Comparison of ENCODE assay signal across 8 cellular contexts in genomic region chr1:153776352-153776751, GRCh38. TPM values are rescaled to one million over a fixed set of nuclear protein-coding genes. Genes with fewer than 3 reads are reported as not detected.
DNase-seq lines count a peak whose midpoint lies in the region; ATAC-seq, FAIRE-seq and TF ChIP-seq lines count a peak whose summit lies in the region.

No MANE protein-coding gene starts in this region.

- no peak overlapping the region for H2AFZ ChIP-seq in astrocyte (ENCODE audit: low read depth, low read length)

- H3K4me3 ChIP-seq in astrocyte (ENCODE audit: insufficient read depth, low read depth, low read length) (peak overlapping the region; percentile 68), left lung (peak overlapping the region; percentile 68 to 84), thoracic aorta (peak overlapping the region; percentile 86)

- no peak for ATAC-seq in left lung
- ATAC-seq in thoracic aorta (ENCODE audit: insufficient number of reproducible peaks, low FRiP score, low read depth), result no peak
- no peak for ATAC-seq in GM21381 (IDR thresholded peaks at IDR 0.05; ENCODE audit: unreplicated experiment)

- H3K27me3 Mint-ChIP-seq in activated CD4-positive, alpha-beta T cell treated with anti-CD3 and anti-CD28 coated beads, Interleukin-2, amount 10 ng/mL, durations not matched to agents 24 days and 14 days, result no peaks in the 10 kb centered on the region
- peaks cover 26% of the 10 kb centered on the region for H3K27me3 Mint-ChIP-seq in astrocyte (ENCODE audit: low read depth, unreplicated experiment)

- intact Hi-C loops in activated CD4-positive, alpha-beta T cell treated with anti-CD3 and anti-CD28 coated beads, Interleukin-2, amount 10 ng/mL, durations not matched to agents 24 days and 14 days (cut with micrococcal nuclease), result no loop called here
- intact Hi-C loops in left lung (cut with DNase I), result no loop called here

- H3K79me2 ChIP-seq in astrocyte (ENCODE audit: insufficient read depth, low read length), result no peaks in the 10 kb centered on the region

- H3K9me3 ChIP-seq in astrocyte (ENCODE audit: insufficient read depth, low read depth, low read length) (no peaks in the 10 kb centered on the region), left lung (no peaks in the 10 kb centered on the region), thoracic aorta (no peaks in the 10 kb centered on the region)

- TF ChIP-seq CTCF in astrocyte (IDR thresholded peaks at IDR 0.05; ENCODE audit: insufficient read depth, low read depth, low read length), result no peak
- TF ChIP-seq CTCF in left lung (IDR thresholded peaks at IDR 0.05), result no peak
- TF ChIP-seq CTCF in thoracic aorta (IDR thresholded peaks at IDR 0.05), result no peak

- H3K4me1 ChIP-seq in astrocyte (ENCODE audit: insufficient read depth, low read length), result peaks cover 8% of the 10 kb centered on the region
- peaks cover 17 to 75% of the 10 kb centered on the region in 2 donors for H3K4me1 ChIP-seq in left lung
- H3K4me1 ChIP-seq in thoracic aorta (ENCODE audit: control insufficient read depth in 1 of 2, low read depth in 2 of 2), result peaks cover 35 to 71% of the 10 kb centered on the region in 2 donors

- H3K36me3 ChIP-seq in astrocyte (ENCODE audit: insufficient read depth, low read length), result peaks cover 2% of the 10 kb centered on the region
- peaks cover 0 to 37% of the 10 kb centered on the region in 2 donors for H3K36me3 ChIP-seq in left lung
- H3K36me3 ChIP-seq in thoracic aorta, result peaks cover 16% of the 10 kb centered on the region

- no peak for DNase-seq in activated CD4-positive, alpha-beta T cell treated with anti-CD3 and anti-CD28 coated beads, Interleukin-2, amount 10 ng/mL, durations not matched to agents 24 days and 14 days
- DNase-seq in activated CD4-positive, alpha-beta T cell treated with anti-CD3 and anti-CD28 coated beads, Interleukin-2, amount 50 U/mL, for 48 hours, result no peak
- no peak for DNase-seq in astrocyte (ENCODE audit: low read depth)
- DNase-seq in left lung, result no peak
- DNase-seq in thoracic aorta (ENCODE audit: low spot score), result no peak
- DNase-seq in nucleus accumbens (lab: John Stamatoyannopoulos, UW), result no peak
- DNase-seq in effector CD4-positive, alpha-beta T cell, result no peak

- H3K4me3 Mint-ChIP-seq in activated CD4-positive, alpha-beta T cell treated with anti-CD3 and anti-CD28 coated beads, Interleukin-2, amount 10 ng/mL, durations not matched to agents 24 days and 14 days, result peak overlapping the region; percentile 84
- H3K4me3 Mint-ChIP-seq in astrocyte (ENCODE audit: unreplicated experiment), result peak overlapping the region; percentile 73

- H3K27ac Mint-ChIP-seq in activated CD4-positive, alpha-beta T cell treated with anti-CD3 and anti-CD28 coated beads, Interleukin-2, amount 10 ng/mL, durations not matched to agents 24 days and 14 days, result no peak overlapping the region
- H3K27ac Mint-ChIP-seq in astrocyte (ENCODE audit: unreplicated experiment), result no peak overlapping the region

- H3K27ac ChIP-seq in astrocyte (ENCODE audit: low read depth, low read length) (no peak overlapping the region), left lung (peak overlapping the region in 1 of 2 donors; percentile 95), thoracic aorta (peak overlapping the region; percentile 83 to 91)

- no peaks in the 10 kb centered on the region for H3K27me3 ChIP-seq in astrocyte (ENCODE audit: insufficient read depth, low read length)
- no peaks in the 10 kb centered on the region for H3K27me3 ChIP-seq in left lung
- H3K27me3 ChIP-seq in thoracic aorta (replicated peaks; ENCODE audit: insufficient read depth), result no peaks in the 10 kb centered on the region

- H3K9ac ChIP-seq in astrocyte (ENCODE audit: low read length), result peak overlapping the region; percentile 51

- H3K36me3 Mint-ChIP-seq in activated CD4-positive, alpha-beta T cell treated with anti-CD3 and anti-CD28 coated beads, Interleukin-2, amount 10 ng/mL, durations not matched to agents 24 days and 14 days (ENCODE audit: low read depth), result peaks cover 13% of the 10 kb centered on the region
- peaks cover 9% of the 10 kb centered on the region for H3K36me3 Mint-ChIP-seq in astrocyte (ENCODE audit: low read depth, unreplicated experiment)

- no peak for FAIRE-seq in astrocyte (lab: Jason Lieb, UNC)

- H4K20me1 ChIP-seq in astrocyte (ENCODE audit: insufficient read depth, low read length), result peaks cover 7% of the 10 kb centered on the region

- H3K4me1 Mint-ChIP-seq in activated CD4-positive, alpha-beta T cell treated with anti-CD3 and anti-CD28 coated beads, Interleukin-2, amount 10 ng/mL, durations not matched to agents 24 days and 14 days, result peaks cover 27% of the 10 kb centered on the region
- H3K4me1 Mint-ChIP-seq in astrocyte (ENCODE audit: low read depth, unreplicated experiment), result peaks cover 7% of the 10 kb centered on the region

- no peaks in the 10 kb centered on the region for H3K9me3 Mint-ChIP-seq in activated CD4-positive, alpha-beta T cell treated with anti-CD3 and anti-CD28 coated beads, Interleukin-2, amount 10 ng/mL, durations not matched to agents 24 days and 14 days
- peaks cover 4% of the 10 kb centered on the region for H3K9me3 Mint-ChIP-seq in astrocyte (ENCODE audit: unreplicated experiment)

- peak overlapping the region; percentile 92 for H3K4me2 ChIP-seq in astrocyte (ENCODE audit: low read length)

RNA-seq across cellular contexts. Expression of gene SLC27A3, which starts 1.1 kb away (rescaled TPM):
- total RNA-seq in activated CD4-positive, alpha-beta T cell treated with anti-CD3 and anti-CD28 coated beads, Interleukin-2, amount 10 ng/mL, durations not matched to agents 24 days and 14 days, result 10.0 and 10.3 TPM in 2 replicates
- total RNA-seq in astrocyte (5.9 and 8.5 TPM in 2 replicates), left lung (10 to 100 TPM; 56.5 to 68.6 TPM), thoracic aorta (100 to 1,000 TPM in 1 of 2 donors, 10 to 100 TPM in 1; 71.7 to 116 TPM)

RNA-seq across cellular contexts. Expression of gene INTS3, which starts 48.5 kb away (rescaled TPM):
- 63.1 and 64.8 TPM in 2 replicates for total RNA-seq in activated CD4-positive, alpha-beta T cell treated with anti-CD3 and anti-CD28 coated beads, Interleukin-2, amount 10 ng/mL, durations not matched to agents 24 days and 14 days
- 39.5 and 40.2 TPM in 2 replicates for total RNA-seq in astrocyte
- 10 to 100 TPM; 50.5 to 57.5 TPM for total RNA-seq in left lung
- total RNA-seq in thoracic aorta, result 10 to 100 TPM; 63.8 to 68.8 TPM
